22 cellular contexts compared by ENCODE assay signal in genomic region chr16:81060576-81061306, GRCh38. TPM values are rescaled to one million over a fixed set of nuclear protein-coding genes. Genes with fewer than 3 reads are reported as not detected.
DNase-seq lines count a peak whose midpoint lies in the region; ATAC-seq, FAIRE-seq and TF ChIP-seq lines count a peak whose summit lies in the region.
"Had no signal": no experiment of that assay in that cellular context is flagged by ENCODE, and none has a peak within 500 bp of the region (broad histone marks: within the 10 kb centered on the region; RNA-seq: fewer than 3 reads in every experiment).

No MANE protein-coding gene starts in this region.

- no peak overlapping the region for H3K56ac ChIP-seq in H1 (replicated peaks; ENCODE audit: insufficient read length, low read depth, low read length)

- no peak for TF ChIP-seq EP300 in H1 (IDR thresholded peaks at IDR 0.05; ENCODE audit: borderline replicate concordance in 1 of 2, low read depth in 2 of 2, low read length in 2 of 2)

- WGBS in H1 (ENCODE audit: extremely low coverage in 1 of 2, insufficient coverage in 1 of 2, insufficient read length in 1 of 2, insufficient replicate concordance in 2 of 2, low coverage in 1 of 2, low lambda C conversion rate in 2 of 2, missing lambda C conversion rate in 1 of 2), 2 experiments, result 86 to 100% methylated on average over 1 to 10 of the region's 14 CpGs
- 89 to 91% methylated on average over 13 to 14 of the region's 14 CpGs for WGBS in testis, 2 donors

- peak; percentile 37 for DNase-seq in GM23338 (ENCODE audit: low spot score)
- no peak for DNase-seq in NT2/D1 (ENCODE audit: low read depth, low spot score)
- no peak for DNase-seq in H1 (ENCODE audit: low read depth in 1 of 2, low spot score in 2 of 2)
- DNase-seq in retina, result peak; percentile 11
- DNase-seq in iPS-NIHi11 (ENCODE audit: low spot score), result no peak
- no peak for DNase-seq in testis
- DNase-seq: Caco-2; CD4-positive, alpha-beta memory T cell; DMS153; NCI-H1092 treated with DMSO at 0.1 percent for 48 hours; NCI-H1436 treated with DMSO at 0.1 percent for 48 hours; NCI-H2029; NCI-H226; NCI-H774; OCI-M1; SJCRH30 had no signal

- no peaks in the 10 kb centered on the region for H3K79me1 ChIP-seq in H1 (ENCODE audit: low read depth, low read length)

- peak overlapping the region; percentile 46 for H3K9ac ChIP-seq in NT2/D1 (ENCODE audit: insufficient read length, low read depth)
- H3K9ac ChIP-seq in H1 (replicated peaks in 1 of 4; ENCODE audit: extremely low read depth in 1 of 4, low read depth in 3 of 4, low read length in 3 of 4), result no peak overlapping the region; a peak in 1 of 7 replicates
- H3K9ac ChIP-seq: KMS-11 had no signal

- TF ChIP-seq POLR2A in H1 (IDR thresholded peaks at IDR 0.05; ENCODE audit: control extremely low read depth in 1 of 2, low read depth in 2 of 2, low read length in 2 of 2) (no peak), testis (IDR thresholded peaks at IDR 0.05) (no peak)

- H4K20me1 ChIP-seq in GM23338 (replicated peaks; ENCODE audit: insufficient read depth) (no peaks in the 10 kb centered on the region), H1 (replicated peaks in 1 of 2; ENCODE audit: control insufficient read depth in 1 of 2, insufficient read depth in 2 of 2, low read length in 2 of 2) (no peaks in the 10 kb centered on the region)

- no peak overlapping the region for H3K18ac ChIP-seq in H1 (ENCODE audit: extremely low read depth, low read length)

- H3K4ac ChIP-seq in H1 (replicated peaks; ENCODE audit: insufficient read length, low read depth, low read length), result no peak overlapping the region

- H2BK12ac ChIP-seq in H1 (ENCODE audit: low read depth, low read length), result 0 out of 2 replicates have a peak overlapping the region, but pooled peaks have one; percentile 50

- H3K79me2 ChIP-seq in GM23338 (replicated peaks; ENCODE audit: insufficient read depth), result no peaks in the 10 kb centered on the region
- H3K79me2 ChIP-seq in H1 (ENCODE audit: control insufficient read depth in 1 of 2, insufficient read depth in 2 of 2, low read length in 2 of 2), result no peaks in the 10 kb centered on the region

- no peak overlapping the region for H2BK20ac ChIP-seq in H1 (ENCODE audit: low read length)

- H3K4me1 ChIP-seq in GM23338 (ENCODE audit: insufficient read depth) (peaks cover 19% of the 10 kb centered on the region), NT2/D1 (ENCODE audit: insufficient read depth, insufficient read length) (peaks cover 5% of the 10 kb centered on the region), H1 (replicated peaks in 1 of 4; ENCODE audit: control insufficient read depth in 3 of 4, insufficient read depth in 4 of 4, low read length in 3 of 4) (peaks cover 2 to 14% (median 5%) of the 10 kb centered on the region in 4 experiments; a peak in 5 of 7 replicates), testis (no peaks in the 10 kb centered on the region)
- H3K4me1 ChIP-seq: SJCRH30 had no signal

- H4K5ac ChIP-seq in H1 (ENCODE audit: insufficient read length, low read depth, low read length), result no peak overlapping the region

- CTCF ChIA-PET in H1 (lab: Charles Lee; ENCODE audit: partially characterized antibody), result no interaction called here

- H3K4me3 ChIP-seq in GM23338 (no peak overlapping the region), NT2/D1 (ENCODE audit: insufficient read length, low read depth) (no peak overlapping the region), H1 (ENCODE audit: extremely low read depth in 1 of 4, insufficient read depth in 2 of 4, low read depth in 3 of 4, low read length in 4 of 4) (no peak overlapping the region), testis (no peak overlapping the region)
- H3K4me3 ChIP-seq: SJCRH30 had no signal

- no peak for TF ChIP-seq CTCF in GM23338 (conservative IDR thresholded peaks at IDR 0.05; ENCODE audit: low read depth in 2 of 2)
- TF ChIP-seq CTCF in H1 (IDR thresholded peaks at IDR 0.05; ENCODE audit: control extremely low read depth in 1 of 3, insufficient read depth in 1 of 3, low read depth in 1 of 3, low read length in 3 of 3), result no peak
- no peak for TF ChIP-seq CTCF in testis (IDR thresholded peaks at IDR 0.05)

- H4K8ac ChIP-seq in H1 (ENCODE audit: extremely low read depth, insufficient read depth, low read length), result no peak overlapping the region

- ATAC-seq in GM23338 (peak; percentile 69), HG03520 (IDR thresholded peaks at IDR 0.05; ENCODE audit: unreplicated experiment) (no peak)

- H2AK5ac ChIP-seq in H1 (ENCODE audit: low read depth, low read length), result no peak overlapping the region

- FAIRE-seq in H1 (lab: Jason Lieb, UNC), result no peak
- FAIRE-seq: G401.6, H54, HTR-8/SVneo, RCC 7860 had no signal

- peak overlapping the region; percentile 2; the same call in 1 of the 3 replicates for H3K4me3 Mint-ChIP-seq in GM23338

- TF ChIP-seq RAD21 in H1 (IDR thresholded peaks at IDR 0.05 in 1 of 2, conservative IDR thresholded peaks at IDR 0.05 in 1 of 2; ENCODE audit: low read depth in 2 of 2, low read length in 2 of 2), result no peak

- H3K4me2 ChIP-seq in GM23338 (peak overlapping the region; percentile 66), H1 (ENCODE audit: insufficient read depth in 1 of 2, low read depth in 2 of 2, low read length in 2 of 2) (peak overlapping the region in 1 of 2 experiments; percentile 28; a peak in 2 of 4 replicates)
- H3K4me2 ChIP-seq: KMS-11 had no signal

- H3K4me1 Mint-ChIP-seq in GM23338, result peaks cover 19% of the 10 kb centered on the region
- H3K4me1 Mint-ChIP-seq: CD4-positive, alpha-beta memory T cell had no signal

- no peaks in the 10 kb centered on the region for H3K23me2 ChIP-seq in H1 (ENCODE audit: low read depth, low read length)

- 0 out of 2 replicates have a peak, but pooled peaks cover 3% of the 10 kb centered on the region for H3F3A ChIP-seq in GM23338 (replicated peaks; ENCODE audit: low read depth)

- H2BK15ac ChIP-seq in H1 (ENCODE audit: low read length), result no peak overlapping the region

- no peaks in the 10 kb centered on the region for H3K36me3 ChIP-seq in GM23338 (ENCODE audit: insufficient read depth)
- H3K36me3 ChIP-seq in NT2/D1 (ENCODE audit: insufficient read depth, insufficient read length, low read length), result no peaks in the 10 kb centered on the region
- H3K36me3 ChIP-seq in H1 (ENCODE audit: control insufficient read depth in 2 of 4, insufficient read depth in 4 of 4, low read length in 3 of 4), result no peaks in the 10 kb centered on the region
- no peaks in the 10 kb centered on the region for H3K36me3 ChIP-seq in testis (ENCODE audit: low read depth, missing control alignments)
- H3K36me3 ChIP-seq: SJCRH30 had no signal

- no peak overlapping the region for H3K23ac ChIP-seq in H1 (ENCODE audit: insufficient read length)

- intact Hi-C loops in testis (cut with DNase I; ENCODE audit: low total_unique reads), result no loop called here

- peak overlapping the region; percentile 85 for H2AFZ ChIP-seq in GM23338
- no peak overlapping the region; the same call in 1 of the 2 replicates for H2AFZ ChIP-seq in H1 (ENCODE audit: low read length)

- no peak overlapping the region for H3K27ac ChIP-seq in GM23338 (ENCODE audit: low read depth)
- no peak overlapping the region for H3K27ac ChIP-seq in H1 (ENCODE audit: low read depth, low read length)
- no peak overlapping the region for H3K27ac ChIP-seq in testis
- H3K27ac ChIP-seq: KMS-11, SJCRH30 had no signal

- no peak overlapping the region for H3K14ac ChIP-seq in H1 (ENCODE audit: insufficient read length)

- H3K27me3 ChIP-seq in GM23338 (ENCODE audit: insufficient read depth), result no peaks in the 10 kb centered on the region
- no peaks in the 10 kb centered on the region for H3K27me3 ChIP-seq in NT2/D1 (ENCODE audit: insufficient read depth, insufficient read length)
- H3K27me3 ChIP-seq in H1 (replicated peaks in 1 of 4; ENCODE audit: control insufficient read depth in 3 of 4, extremely low read depth in 1 of 4, insufficient read depth in 3 of 4, low read length in 3 of 4), result no peaks in the 10 kb centered on the region
- no peaks in the 10 kb centered on the region for H3K27me3 ChIP-seq in testis
- H3K27me3 ChIP-seq: SJCRH30 had no signal

- H2BK5ac ChIP-seq in H1 (ENCODE audit: low read depth, low read length), result no peak overlapping the region

- no peaks in the 10 kb centered on the region; the same call in 2 of the 3 replicates for H3K36me3 Mint-ChIP-seq in GM23338 (ENCODE audit: low read depth)
- H3K36me3 Mint-ChIP-seq: CD4-positive, alpha-beta memory T cell had no signal

- H3K9me3 ChIP-seq in NT2/D1 (ENCODE audit: insufficient read depth, low read length) (no peaks in the 10 kb centered on the region), H1 (ENCODE audit: insufficient read depth in 2 of 2, low read depth in 1 of 2, low read length in 1 of 2) (no peaks in the 10 kb centered on the region), testis (no peaks in the 10 kb centered on the region)
- H3K9me3 ChIP-seq: Caco-2, SJCRH30 had no signal

- peaks cover 2% of the 10 kb centered on the region for H3K27me3 Mint-ChIP-seq in GM23338 (ENCODE audit: insufficient read depth, low read depth, poor library complexity)
- H3K27me3 Mint-ChIP-seq: CD4-positive, alpha-beta memory T cell had no signal

- no peak overlapping the region; the same call in 1 of the 2 replicates for H3K27ac Mint-ChIP-seq in GM23338
- H3K27ac Mint-ChIP-seq: CD4-positive, alpha-beta memory T cell had no signal

- H2BK120ac ChIP-seq in H1 (replicated peaks; ENCODE audit: low read depth, low read length), result no peak overlapping the region

- POLR2A ChIA-PET in H1 (lab: Charles Lee; ENCODE audit: partially characterized antibody), result interaction anchor here (1.1 kb wide), 1 partner anchor 14 kb away, joined by 3 read pairs; no protein-coding TSS in a partner anchor

- no peaks in the 10 kb centered on the region for H3K9me3 Mint-ChIP-seq in GM23338
- H3K9me3 Mint-ChIP-seq: CD4-positive, alpha-beta memory T cell had no signal

- no peaks in the 10 kb centered on the region for H3K9me2 ChIP-seq in GM23338 (ENCODE audit: insufficient read depth)

- no peak overlapping the region for H4K91ac ChIP-seq in H1 (replicated peaks; ENCODE audit: insufficient read length, low read length)

RNA-seq across cellular contexts. Expression of gene C16orf46, which starts 16.3 kb away (rescaled TPM):
- total RNA-seq in GM23338 (2014; rRNA removed; shearing (Covaris generic)), result 0.59 and 0.78 TPM in 2 replicates
- 1.3 and 1.4 TPM in 2 replicates for polyA plus RNA-seq in GM23338 (2016; fragmentation: Nextera tagmentation; extraction: Ambion mirVana)
- total RNA-seq in H1 (2021; fragmentation: NEBNext Ultra II Directional; extraction: Animal tissue kit (Norgen Biotek cat#: 25700)), result 0.60 and 1.1 TPM in 2 replicates
- 0.48 and 0.52 TPM in 2 replicates for polyA plus RNA-seq in H1 (2011; rRNA removed)
- 0.65 TPM for polyA plus RNA-seq in H1 (2011; cell fraction: cytosol; rRNA removed)
- 1.3 TPM for polyA plus RNA-seq in H1 (2011; cell fraction: nucleus; rRNA removed)
- 0.13 to 0.62 TPM (median 0.33 TPM) in 4 replicates for polyA plus RNA-seq in H1 (2012, experiment 1 of 2)
- polyA plus RNA-seq in H1 (2012, experiment 2 of 2), result 0.96 TPM
- polyA plus RNA-seq in H1 (2013, experiment 1 of 2), result 1.1 TPM
- 0.70 TPM for polyA plus RNA-seq in H1 (2013, experiment 2 of 2)
- 0.83 TPM in 1 of 2 replicates, not detected in the other for polyA minus RNA-seq in H1 (2011; rRNA and poly(A)+ RNA removed)
- 2.7 TPM for polyA minus RNA-seq in H1 (2011; cell fraction: cytosol; rRNA and poly(A)+ RNA removed)
- polyA minus RNA-seq in H1 (2011; cell fraction: nucleus; rRNA and poly(A)+ RNA removed), result not detected
- total RNA-seq in testis, result 10 to 100 TPM; 10.2 to 15.2 TPM
- 7.7 TPM for polyA plus RNA-seq in testis (ENCODE audit: insufficient read depth, low read depth, low replicate concordance)

RNA-seq across cellular contexts. Expression of gene ATMIN, which starts 25.1 kb away (rescaled TPM):
- 58.8 and 60.5 TPM in 2 replicates for total RNA-seq in GM23338 (2014; rRNA removed; shearing (Covaris generic))
- 20.6 and 22.0 TPM in 2 replicates for polyA plus RNA-seq in GM23338 (2016; fragmentation: Nextera tagmentation; extraction: Ambion mirVana)
- 55.9 and 59.8 TPM in 2 replicates for total RNA-seq in H1 (2021; fragmentation: NEBNext Ultra II Directional; extraction: Animal tissue kit (Norgen Biotek cat#: 25700))
- 20.2 and 34.8 TPM in 2 replicates for polyA plus RNA-seq in H1 (2011; rRNA removed)
- 25.3 TPM for polyA plus RNA-seq in H1 (2011; cell fraction: cytosol; rRNA removed)
- 18.3 TPM for polyA plus RNA-seq in H1 (2011; cell fraction: nucleus; rRNA removed)
- 27.0 to 40.7 TPM (median 34.3 TPM) in 4 replicates for polyA plus RNA-seq in H1 (2012, experiment 1 of 2)
- polyA plus RNA-seq in H1 (2012, experiment 2 of 2), result 5.1 TPM
- 37.1 TPM for polyA plus RNA-seq in H1 (2013, experiment 1 of 2)
- 40.4 TPM for polyA plus RNA-seq in H1 (2013, experiment 2 of 2)
- polyA minus RNA-seq in H1 (2011; rRNA and poly(A)+ RNA removed), result 53.9 and 72.4 TPM in 2 replicates
- 26.3 TPM for polyA minus RNA-seq in H1 (2011; cell fraction: cytosol; rRNA and poly(A)+ RNA removed)
- 57.4 TPM for polyA minus RNA-seq in H1 (2011; cell fraction: nucleus; rRNA and poly(A)+ RNA removed)
- total RNA-seq in testis, result 10 to 100 TPM; 53.6 to 65.2 TPM
- 97.3 TPM for polyA plus RNA-seq in testis (ENCODE audit: insufficient read depth, low read depth, low replicate concordance)

RNA-seq across cellular contexts. Expression of gene GCSH, which starts 35.5 kb away (rescaled TPM):
- 103 and 118 TPM in 2 replicates for total RNA-seq in GM23338 (2014; rRNA removed; shearing (Covaris generic))
- polyA plus RNA-seq in GM23338 (2016; fragmentation: Nextera tagmentation; extraction: Ambion mirVana), result 389 and 397 TPM in 2 replicates
- 103 and 108 TPM in 2 replicates for total RNA-seq in H1 (2021; fragmentation: NEBNext Ultra II Directional; extraction: Animal tissue kit (Norgen Biotek cat#: 25700))
- polyA plus RNA-seq in H1 (2011; rRNA removed), result 25.1 and 28.2 TPM in 2 replicates
- 56.5 TPM for polyA plus RNA-seq in H1 (2011; cell fraction: cytosol; rRNA removed)
- polyA plus RNA-seq in H1 (2011; cell fraction: nucleus; rRNA removed), result 28.5 TPM
- 31.9 to 88.2 TPM (median 35.2 TPM) in 4 replicates for polyA plus RNA-seq in H1 (2012, experiment 1 of 2)
- polyA plus RNA-seq in H1 (2012, experiment 2 of 2), result 62.6 TPM
- polyA plus RNA-seq in H1 (2013, experiment 1 of 2), result 120 TPM
- 119 TPM for polyA plus RNA-seq in H1 (2013, experiment 2 of 2)
- 3.6 and 4.5 TPM in 2 replicates for polyA minus RNA-seq in H1 (2011; rRNA and poly(A)+ RNA removed)
- 48.0 TPM for polyA minus RNA-seq in H1 (2011; cell fraction: cytosol; rRNA and poly(A)+ RNA removed)
- polyA minus RNA-seq in H1 (2011; cell fraction: nucleus; rRNA and poly(A)+ RNA removed), result 22.8 TPM
- 10 to 100 TPM; 10.3 to 18.4 TPM for total RNA-seq in testis
- 19.4 TPM for polyA plus RNA-seq in testis (ENCODE audit: insufficient read depth, low read depth, low replicate concordance)

RNA-seq across cellular contexts. Expression of gene CENPN, which starts 53.7 kb away (rescaled TPM):
- 43.6 and 54.9 TPM in 2 replicates for total RNA-seq in GM23338 (2014; rRNA removed; shearing (Covaris generic))
- polyA plus RNA-seq in GM23338 (2016; fragmentation: Nextera tagmentation; extraction: Ambion mirVana) (59.0 and 80.8 TPM in 2 replicates), H1 (2011; rRNA removed) (28.2 and 32.8 TPM in 2 replicates), testis (ENCODE audit: insufficient read depth, low read depth, low replicate concordance) (19.3 TPM)
- total RNA-seq in H1 (2021; fragmentation: NEBNext Ultra II Directional; extraction: Animal tissue kit (Norgen Biotek cat#: 25700)), result 57.2 and 67.0 TPM in 2 replicates
- polyA plus RNA-seq in H1 (2011; cell fraction: cytosol; rRNA removed), result 74.7 TPM
- 15.3 TPM for polyA plus RNA-seq in H1 (2011; cell fraction: nucleus; rRNA removed)
- 59.6 to 184 TPM (median 80.6 TPM) in 4 replicates for polyA plus RNA-seq in H1 (2012, experiment 1 of 2)
- polyA plus RNA-seq in H1 (2012, experiment 2 of 2), result 19.5 TPM
- 46.5 TPM for polyA plus RNA-seq in H1 (2013, experiment 1 of 2)
- 42.9 TPM for polyA plus RNA-seq in H1 (2013, experiment 2 of 2)
- polyA minus RNA-seq in H1 (2011; rRNA and poly(A)+ RNA removed), result 29.8 and 37.1 TPM in 2 replicates
- polyA minus RNA-seq in H1 (2011; cell fraction: cytosol; rRNA and poly(A)+ RNA removed), result 39.6 TPM
- polyA minus RNA-seq in H1 (2011; cell fraction: nucleus; rRNA and poly(A)+ RNA removed), result 36.7 TPM
- total RNA-seq in testis, result 10 to 100 TPM; 11.5 to 39.1 TPM

RNA-seq across cellular contexts. Expression of gene CMC2, which starts 54.1 kb away (rescaled TPM):
- 35.7 and 63.3 TPM in 2 replicates for total RNA-seq in GM23338 (2014; rRNA removed; shearing (Covaris generic))
- polyA plus RNA-seq in GM23338 (2016; fragmentation: Nextera tagmentation; extraction: Ambion mirVana), result 211 and 241 TPM in 2 replicates
- total RNA-seq in H1 (2021; fragmentation: NEBNext Ultra II Directional; extraction: Animal tissue kit (Norgen Biotek cat#: 25700)), result 66.6 and 69.3 TPM in 2 replicates
- polyA plus RNA-seq in H1 (2011; rRNA removed), result 98.1 and 116 TPM in 2 replicates
- 133 TPM for polyA plus RNA-seq in H1 (2011; cell fraction: cytosol; rRNA removed)
- polyA plus RNA-seq in H1 (2011; cell fraction: nucleus; rRNA removed), result 37.5 TPM
- polyA plus RNA-seq in H1 (2012, experiment 1 of 2), result 69.3 to 107 TPM (median 98.3 TPM) in 4 replicates
- polyA plus RNA-seq in H1 (2012, experiment 2 of 2), result 191 TPM
- 121 TPM for polyA plus RNA-seq in H1 (2013, experiment 1 of 2)
- 125 TPM for polyA plus RNA-seq in H1 (2013, experiment 2 of 2)
- polyA minus RNA-seq in H1 (2011; rRNA and poly(A)+ RNA removed), result 14.3 and 27.9 TPM in 2 replicates
- 23.6 TPM for polyA minus RNA-seq in H1 (2011; cell fraction: cytosol; rRNA and poly(A)+ RNA removed)
- polyA minus RNA-seq in H1 (2011; cell fraction: nucleus; rRNA and poly(A)+ RNA removed), result 51.5 TPM
- total RNA-seq in testis, result 10 to 100 TPM; 63.7 to 84.1 TPM
- 184 TPM for polyA plus RNA-seq in testis (ENCODE audit: insufficient read depth, low read depth, low replicate concordance)

Comparison
In these comparisons a context has a peak if more than half of its experiments do, and no peak if none do; other contexts are left out.
1. DNase-seq: peak in GM23338 (single experiment) and retina (single experiment); none in NT2/D1 (single experiment), H1 (0 of 2), iPS-NIHi11 (single experiment) and testis (single experiment).